In the genomic region with DNA sequence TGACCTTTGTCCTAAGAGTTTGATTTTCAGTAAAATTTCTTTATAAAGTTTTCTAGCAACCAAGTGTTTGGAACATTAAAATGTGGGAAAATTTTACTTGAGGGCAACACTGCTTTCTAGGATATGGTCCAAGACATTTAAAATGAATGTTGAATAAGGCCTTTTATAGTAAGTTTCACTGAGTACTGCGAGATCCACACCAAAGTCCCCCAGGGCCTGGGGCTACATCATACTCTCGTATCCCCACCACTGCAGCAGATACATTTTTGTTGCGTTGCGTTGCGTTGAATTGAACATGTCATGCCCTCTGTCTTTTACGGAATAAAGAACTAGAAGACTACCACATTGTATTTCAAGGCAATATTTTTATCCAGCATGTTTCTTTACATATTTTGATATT, we compare ENCODE assay signal across 24 cellular contexts. TPM values are rescaled to one million over a fixed set of nuclear protein-coding genes. Genes with fewer than 3 reads are reported as not detected.
DNase-seq lines count a peak whose midpoint lies in the region; ATAC-seq, FAIRE-seq and TF ChIP-seq lines count a peak whose summit lies in the region.
"Had no signal": no experiment of that assay in that cellular context is flagged by ENCODE, and none has a peak within 500 bp of the region (broad histone marks: within the 10 kb centered on the region; RNA-seq: fewer than 3 reads in every experiment).

No MANE protein-coding gene starts in this region.

- intact Hi-C loops in endothelial cell of umbilical vein (cut with micrococcal nuclease): no loop called here

- H3K79me2 ChIP-seq in endothelial cell of umbilical vein (ENCODE audit: control insufficient read depth, insufficient read depth, low read length): no peaks in the 10 kb centered on the region

- H4K20me1 ChIP-seq in endothelial cell of umbilical vein (replicated peaks; ENCODE audit: control insufficient read depth, extremely low read depth, insufficient read depth, low read length): no peaks in the 10 kb centered on the region
- H4K20me1 ChIP-seq: BLaER1 had no signal

- FAIRE-seq in endothelial cell of umbilical vein (lab: Jason Lieb, UNC): peak; percentile 12
- FAIRE-seq: A204.1, D721Med, GM12878, GM18507 had no signal

- H3K27ac ChIP-seq in endothelial cell of umbilical vein (ENCODE audit: insufficient read depth, low read depth, low read length): no peak overlapping the region
- H3K27ac ChIP-seq: 22Rv1, BLaER1, C4-2B had no signal

- no peak overlapping the region for H2AFZ ChIP-seq in endothelial cell of umbilical vein (ENCODE audit: low read depth, low read length)
- H2AFZ ChIP-seq: GM23338 had no signal

- H3K4me3 ChIP-seq in endothelial cell of umbilical vein (replicated peaks in 1 of 3; ENCODE audit: insufficient read depth in 1 of 3, low read depth in 1 of 3, low read length in 3 of 3) (no peak overlapping the region), MG63 (no peak overlapping the region)
- H3K4me3 ChIP-seq: BLaER1, GM12878, GM23338 had no signal

- peaks cover 7% of the 10 kb centered on the region for H3K4me1 ChIP-seq in endothelial cell of umbilical vein (ENCODE audit: control insufficient read depth, extremely low read depth, insufficient read depth, low read length)
- H3K4me1 ChIP-seq: BLaER1 had no signal

- POLR2A ChIA-PET in endothelial cell of umbilical vein (lab: Charles Lee): no interaction called here

- H3K4me2 ChIP-seq in endothelial cell of umbilical vein (ENCODE audit: insufficient read depth, low read length): no peak overlapping the region
- H3K4me2 ChIP-seq: BLaER1, GM23338 had no signal

- dilution Hi-C loops in endothelial cell of umbilical vein (cut with MboI; ENCODE audit: extremely low pct_ligation_motif_present, low sequenced_read_pairs): no loop called here

- H3K27me3 ChIP-seq in endothelial cell of umbilical vein (ENCODE audit: control insufficient read depth in 2 of 2, insufficient read depth in 2 of 2, low read length in 2 of 2) (no peaks in the 10 kb centered on the region), MG63 (no peaks in the 10 kb centered on the region)
- H3K27me3 ChIP-seq: BLaER1 had no signal

- H3K9ac ChIP-seq in endothelial cell of umbilical vein (replicated peaks; ENCODE audit: extremely low read depth, insufficient read depth, low read length): no peak overlapping the region
- H3K9ac ChIP-seq: BLaER1 had no signal

- no peaks in the 10 kb centered on the region for H3K9me3 ChIP-seq in endothelial cell of umbilical vein (replicated peaks; ENCODE audit: control insufficient read depth, insufficient read depth, low read length)
- no peaks in the 10 kb centered on the region; the same call in 1 of the 2 replicates for H3K9me3 ChIP-seq in MG63

- CTCF ChIA-PET in endothelial cell of umbilical vein (lab: Charles Lee): no interaction called here

- no peak for ATAC-seq in GM18505 (IDR thresholded peaks at IDR 0.05; ENCODE audit: unreplicated experiment)
- ATAC-seq: CD8-positive, alpha-beta T cell; GM12878; GM23338 had no signal

- DNase-seq in COLO829 (ENCODE audit: low spot score): peak; percentile 49
- DNase-seq in RPMI7951 (ENCODE audit: low read depth): peak; percentile 29
- no peak for DNase-seq in endothelial cell of umbilical vein (ENCODE audit: low read depth, low spot score)
- DNase-seq in midbrain (lab: John Stamatoyannopoulos, UW): peak; percentile 17
- DNase-seq in amniotic stem cell (lab: John Stamatoyannopoulos, UW): no peak
- DNase-seq in stimulated activated CD4-positive, alpha-beta T cell treated with anti-CD3 and anti-CD28 coated beads, Interleukin-2, amount 100 ng/mL, for 48 hours: no peak
- DNase-seq in MG63: no peak
- DNase-seq: CD4-positive, CD25-positive, alpha-beta regulatory T cell; CD8-positive, alpha-beta T cell; DMS 273 treated with DMSO at 0.1 percent for 48 hours; DMS79; EL; GDM1; H9 had no signal

- no peak for TF ChIP-seq POLR2A in endothelial cell of umbilical vein (IDR thresholded peaks at IDR 0.05; ENCODE audit: low read depth, low read length)
- TF ChIP-seq POLR2A in GM18505 (IDR thresholded peaks at IDR 0.05; ENCODE audit: borderline replicate concordance, extremely low read depth, insufficient read depth, insufficient read length): no peak

- H3K36me3 ChIP-seq in endothelial cell of umbilical vein (ENCODE audit: control insufficient read depth in 2 of 2, extremely low read depth in 1 of 2, insufficient read depth in 2 of 2, low read length in 2 of 2) (no peaks in the 10 kb centered on the region), MG63 (no peaks in the 10 kb centered on the region)
- H3K36me3 ChIP-seq: BLaER1 had no signal

- no peaks in the 10 kb centered on the region for H3K9me1 ChIP-seq in endothelial cell of umbilical vein (replicated peaks; ENCODE audit: control insufficient read depth, extremely low read depth, insufficient read depth, low read length)

- TF ChIP-seq CTCF in endothelial cell of umbilical vein (IDR thresholded peaks at IDR 0.05; ENCODE audit: extremely low read depth in 1 of 2, insufficient read depth in 1 of 2, low read depth in 1 of 2, low read length in 2 of 2): no peak

- BruUV-seq in endothelial cell of umbilical vein (replicated peaks; lab: Mats Ljungman, UMichigan): no TSS peak

TF ChIP-seq in endothelial cell of umbilical vein, 7 proteins besides CTCF, POLR2A, EP300 and RAD21:
- no peak for TF ChIP-seq MYC (IDR thresholded peaks at IDR 0.05; ENCODE audit: low read depth, low read length)

RNA-seq across cellular contexts. Expression of a gene that starts 44.5 kb away (rescaled TPM):
- total RNA-seq in RPMI7951 (2014; rRNA removed; shearing (Covaris generic)): not detected in 2 replicates
- total RNA-seq in endothelial cell of umbilical vein: 24.2 and 27.0 TPM in 2 replicates
- polyA plus RNA-seq in endothelial cell of umbilical vein: 12.7 and 22.0 TPM in 2 replicates
- 18.6 and 25.6 TPM in 2 replicates for polyA plus RNA-seq in endothelial cell of umbilical vein (2011; cell fraction: cytosol; rRNA removed)
- 14.6 and 26.8 TPM in 2 replicates for polyA plus RNA-seq in endothelial cell of umbilical vein (2011; cell fraction: nucleus; rRNA removed)
- polyA plus RNA-seq in endothelial cell of umbilical vein (2012): 20.5 and 20.7 TPM in 2 replicates
- 15.0 and 18.9 TPM in 2 replicates for polyA minus RNA-seq in endothelial cell of umbilical vein
- 2.2 TPM for polyA minus RNA-seq in endothelial cell of umbilical vein (2011; cell fraction: cytosol; rRNA and poly(A)+ RNA removed)
- polyA minus RNA-seq in endothelial cell of umbilical vein (2011; cell fraction: nucleus; rRNA and poly(A)+ RNA removed): 5.6 and 7.4 TPM in 2 replicates
- 0.20 and 0.49 TPM in 2 replicates for total RNA-seq in MG63 (2014; rRNA removed; shearing (Covaris generic); ENCODE audit: low replicate concordance)
- total RNA-seq: B cell had no signal

Comparison
In these comparisons a context has a peak if more than half of its experiments do, and no peak if none do; other contexts are left out.
1. DNase-seq: peak in COLO829 (single experiment), RPMI7951 (single experiment) and midbrain (single experiment); none in endothelial cell of umbilical vein (single experiment), amniotic stem cell (single experiment), stimulated activated CD4-positive, alpha-beta T cell treated with anti-CD3 and anti-CD28 coated beads, Interleukin-2, amount 100 ng/mL, for 48 hours (0 of 2) and MG63 (single experiment).
2. RNA of a gene that starts 44.5 kb away (total RNA-seq): 24.2 to 27.0 TPM in endothelial cell of umbilical vein; 0.20 to 0.49 TPM in MG63 and not detected in RPMI7951; every median in the first group is over 10 times any median in the second.